In the genomic region with DNA sequence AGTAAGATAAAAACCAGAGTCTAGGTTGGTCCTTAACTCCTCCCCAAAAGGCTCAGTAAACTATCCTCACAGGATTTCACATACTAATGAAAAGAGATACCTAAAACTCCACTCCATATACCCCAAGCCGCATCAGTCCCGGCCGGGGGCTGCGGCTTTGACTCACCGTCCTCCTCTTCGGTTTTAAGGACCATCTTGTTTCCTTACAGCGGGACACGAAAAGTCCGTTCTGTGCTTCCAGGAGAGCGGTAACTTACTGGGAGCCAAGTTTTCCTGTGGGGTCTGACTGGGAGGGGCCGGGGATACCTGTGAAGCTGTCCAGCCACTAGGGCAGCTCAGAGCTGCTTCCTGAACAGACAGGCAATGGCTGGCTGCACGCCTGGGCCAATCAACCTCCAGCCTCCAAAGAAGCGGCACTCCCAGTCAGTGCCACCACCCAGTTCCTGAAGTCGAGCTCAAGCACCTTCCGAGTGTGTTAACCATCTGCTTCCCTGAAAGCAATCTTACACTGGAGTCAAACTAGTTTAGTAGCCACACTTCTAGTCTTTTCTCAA, we compare ENCODE assay signal across 1 cellular context.
TF ChIP-seq lines count a peak whose summit lies in the region.

No MANE protein-coding gene starts in this region.

TF ChIP-seq in HEK293, 187 proteins besides CTCF, POLR2A, EP300 and RAD21 (continued from another document and continues in another):
- TF ChIP-seq, protein P1, sequence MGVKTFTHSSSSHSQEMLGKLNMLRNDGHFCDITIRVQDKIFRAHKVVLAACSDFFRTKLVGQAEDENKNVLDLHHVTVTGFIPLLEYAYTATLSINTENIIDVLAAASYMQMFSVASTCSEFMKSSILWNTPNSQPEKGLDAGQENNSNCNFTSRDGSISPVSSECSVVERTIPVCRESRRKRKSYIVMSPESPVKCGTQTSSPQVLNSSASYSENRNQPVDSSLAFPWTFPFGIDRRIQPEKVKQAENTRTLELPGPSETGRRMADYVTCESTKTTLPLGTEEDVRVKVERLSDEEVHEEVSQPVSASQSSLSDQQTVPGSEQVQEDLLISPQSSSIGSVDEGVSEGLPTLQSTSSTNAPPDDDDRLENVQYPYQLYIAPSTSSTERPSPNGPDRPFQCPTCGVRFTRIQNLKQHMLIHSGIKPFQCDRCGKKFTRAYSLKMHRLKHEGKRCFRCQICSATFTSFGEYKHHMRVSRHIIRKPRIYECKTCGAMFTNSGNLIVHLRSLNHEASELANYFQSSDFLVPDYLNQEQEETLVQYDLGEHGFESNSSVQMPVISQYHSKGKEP (tag by site-specific recombination; IDR thresholded peaks at IDR 0.05): no peak
- TF ChIP-seq SP3 (tag by site-specific recombination; IDR thresholded peaks at IDR 0.05) (peak; percentile 51), ZNF621 (tag by site-specific recombination; IDR thresholded peaks at IDR 0.05) (no peak), TRIM28 (IDR thresholded peaks at IDR 0.05; ENCODE audit: borderline replicate concordance, low read length) (peak; percentile 76; the same call in 1 of the 2 replicates), ZNF184 (tag by site-specific recombination; IDR thresholded peaks at IDR 0.05) (no peak), ZNF155 (tag by site-specific recombination; IDR thresholded peaks at IDR 0.05) (no peak), ZNF211 (tag by site-specific recombination; IDR thresholded peaks at IDR 0.05; ENCODE audit: low read depth) (no peak), ZNF274 (IDR thresholded peaks at IDR 0.05; ENCODE audit: low read length) (no peak), ZNF274 (tag by site-specific recombination; IDR thresholded peaks at IDR 0.05; ENCODE audit: borderline replicate concordance) (no peak), GLIS1 (tag by site-specific recombination; IDR thresholded peaks at IDR 0.05) (peak; percentile 75), REPIN1 (tag by site-specific recombination; IDR thresholded peaks at IDR 0.05; ENCODE audit: low read depth) (no peak), ZNF544 (tag by site-specific recombination; IDR thresholded peaks at IDR 0.05) (no peak), HOXD13 (CRISPR knock-in tag; IDR thresholded peaks at IDR 0.05; ENCODE audit: borderline replicate concordance) (no peak), SP2 (tag by site-specific recombination; IDR thresholded peaks at IDR 0.05) (peak; percentile 91), ZNF549 (tag by site-specific recombination; IDR thresholded peaks at IDR 0.05) (no peak), MEIS1 (CRISPR knock-in tag; IDR thresholded peaks at IDR 0.05; ENCODE audit: borderline replicate concordance) (no peak), ZNF138 (tag by site-specific recombination; IDR thresholded peaks at IDR 0.05; ENCODE audit: borderline replicate concordance) (no peak), ZNF510 (tag by site-specific recombination; IDR thresholded peaks at IDR 0.05; ENCODE audit: insufficient replicate concordance) (no peak), ZNF707 (tag by site-specific recombination; IDR thresholded peaks at IDR 0.05) (no peak), ZBTB8A (tag by site-specific recombination; IDR thresholded peaks at IDR 0.05) (no peak), GLI2 (tag by site-specific recombination; IDR thresholded peaks at IDR 0.05; ENCODE audit: borderline replicate concordance, low read depth) (no peak), HOXC10 (CRISPR knock-in tag; IDR thresholded peaks at IDR 0.05) (no peak), ZNF133 (tag by site-specific recombination; IDR thresholded peaks at IDR 0.05) (no peak), ZNF292 (tag by site-specific recombination; IDR thresholded peaks at IDR 0.05; ENCODE audit: borderline replicate concordance, low read depth) (no peak), ZNF596 (tag by site-specific recombination; IDR thresholded peaks at IDR 0.05) (no peak), ZNF521 (tag by site-specific recombination; IDR thresholded peaks at IDR 0.05) (no peak), ZNF121 (tag by site-specific recombination; IDR thresholded peaks at IDR 0.05) (peak; percentile 99), ZNF169 (tag by site-specific recombination; IDR thresholded peaks at IDR 0.05) (no peak), ZNF600 (tag by site-specific recombination; IDR thresholded peaks at IDR 0.05) (peak; percentile 86), OVOL3 (tag by site-specific recombination; IDR thresholded peaks at IDR 0.05) (no peak), ZNF416 (tag by site-specific recombination; IDR thresholded peaks at IDR 0.05) (no peak), ZNF585B (tag by site-specific recombination; IDR thresholded peaks at IDR 0.05) (no peak), ZFP3 (tag by site-specific recombination; IDR thresholded peaks at IDR 0.05; ENCODE audit: low read depth) (no peak), ZFP69B (tag by site-specific recombination; IDR thresholded peaks at IDR 0.05) (no peak), ZNF837 (tag by site-specific recombination; IDR thresholded peaks at IDR 0.05) (no peak), ZNF423 (tag by site-specific recombination; IDR thresholded peaks at IDR 0.05) (no peak), ZNF624 (tag by site-specific recombination; IDR thresholded peaks at IDR 0.05) (no peak), ZNF433 (tag by site-specific recombination; IDR thresholded peaks at IDR 0.05; ENCODE audit: low read depth) (no peak), ZNF660 (tag by site-specific recombination; IDR thresholded peaks at IDR 0.05) (0 out of 2 replicates have a peak, but pooled peaks have one; percentile 20), ZNF24 (tag by site-specific recombination; IDR thresholded peaks at IDR 0.05) (no peak; the same call in 1 of the 2 replicates), SCRT2 (tag by site-specific recombination; IDR thresholded peaks at IDR 0.05) (no peak), ZNF777 (tag by site-specific recombination; IDR thresholded peaks at IDR 0.05; ENCODE audit: borderline replicate concordance) (no peak), WT1 (tag by site-specific recombination; IDR thresholded peaks at IDR 0.05) (no peak), ZNF658 (tag by site-specific recombination; IDR thresholded peaks at IDR 0.05) (no peak)
- TF ChIP-seq, protein P2, sequence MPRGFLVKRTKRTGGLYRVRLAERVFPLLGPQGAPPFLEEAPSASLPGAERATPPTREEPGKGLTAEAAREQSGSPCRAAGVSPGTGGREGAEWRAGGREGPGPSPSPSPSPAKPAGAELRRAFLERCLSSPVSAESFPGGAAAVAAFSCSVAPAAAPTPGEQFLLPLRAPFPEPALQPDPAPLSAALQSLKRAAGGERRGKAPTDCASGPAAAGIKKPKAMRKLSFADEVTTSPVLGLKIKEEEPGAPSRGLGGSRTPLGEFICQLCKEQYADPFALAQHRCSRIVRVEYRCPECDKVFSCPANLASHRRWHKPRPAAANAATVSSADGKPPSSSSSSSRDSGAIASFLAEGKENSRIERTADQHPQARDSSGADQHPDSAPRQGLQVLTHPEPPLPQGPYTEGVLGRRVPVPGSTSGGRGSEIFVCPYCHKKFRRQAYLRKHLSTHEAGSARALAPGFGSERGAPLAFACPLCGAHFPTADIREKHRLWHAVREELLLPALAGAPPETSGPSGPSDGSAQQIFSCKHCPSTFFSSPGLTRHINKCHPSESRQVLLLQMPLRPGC (tag by site-specific recombination; IDR thresholded peaks at IDR 0.05): no peak
- TF ChIP-seq, protein P3, sequence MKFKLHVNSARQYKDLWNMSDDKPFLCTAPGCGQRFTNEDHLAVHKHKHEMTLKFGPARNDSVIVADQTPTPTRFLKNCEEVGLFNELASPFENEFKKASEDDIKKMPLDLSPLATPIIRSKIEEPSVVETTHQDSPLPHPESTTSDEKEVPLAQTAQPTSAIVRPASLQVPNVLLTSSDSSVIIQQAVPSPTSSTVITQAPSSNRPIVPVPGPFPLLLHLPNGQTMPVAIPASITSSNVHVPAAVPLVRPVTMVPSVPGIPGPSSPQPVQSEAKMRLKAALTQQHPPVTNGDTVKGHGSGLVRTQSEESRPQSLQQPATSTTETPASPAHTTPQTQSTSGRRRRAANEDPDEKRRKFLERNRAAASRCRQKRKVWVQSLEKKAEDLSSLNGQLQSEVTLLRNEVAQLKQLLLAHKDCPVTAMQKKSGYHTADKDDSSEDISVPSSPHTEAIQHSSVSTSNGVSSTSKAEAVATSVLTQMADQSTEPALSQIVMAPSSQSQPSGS (tag by site-specific recombination; IDR thresholded peaks at IDR 0.05; ENCODE audit: low read depth): no peak
- TF ChIP-seq, protein P4, sequence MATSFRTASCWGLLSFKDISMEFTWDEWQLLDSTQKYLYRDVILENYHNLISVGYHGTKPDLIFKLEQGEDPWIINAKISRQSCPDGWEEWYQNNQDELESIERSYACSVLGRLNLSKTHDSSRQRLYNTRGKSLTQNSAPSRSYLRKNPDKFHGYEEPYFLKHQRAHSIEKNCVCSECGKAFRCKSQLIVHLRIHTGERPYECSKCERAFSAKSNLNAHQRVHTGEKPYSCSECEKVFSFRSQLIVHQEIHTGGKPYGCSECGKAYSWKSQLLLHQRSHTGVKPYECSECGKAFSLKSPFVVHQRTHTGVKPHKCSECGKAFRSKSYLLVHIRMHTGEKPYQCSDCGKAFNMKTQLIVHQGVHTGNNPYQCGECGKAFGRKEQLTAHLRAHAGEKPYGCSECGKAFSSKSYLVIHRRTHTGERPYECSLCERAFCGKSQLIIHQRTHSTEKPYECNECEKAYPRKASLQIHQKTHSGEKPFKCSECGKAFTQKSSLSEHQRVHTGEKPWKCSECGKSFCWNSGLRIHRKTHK (tag by site-specific recombination; IDR thresholded peaks at IDR 0.05): no peak
- TF ChIP-seq, protein P5, sequence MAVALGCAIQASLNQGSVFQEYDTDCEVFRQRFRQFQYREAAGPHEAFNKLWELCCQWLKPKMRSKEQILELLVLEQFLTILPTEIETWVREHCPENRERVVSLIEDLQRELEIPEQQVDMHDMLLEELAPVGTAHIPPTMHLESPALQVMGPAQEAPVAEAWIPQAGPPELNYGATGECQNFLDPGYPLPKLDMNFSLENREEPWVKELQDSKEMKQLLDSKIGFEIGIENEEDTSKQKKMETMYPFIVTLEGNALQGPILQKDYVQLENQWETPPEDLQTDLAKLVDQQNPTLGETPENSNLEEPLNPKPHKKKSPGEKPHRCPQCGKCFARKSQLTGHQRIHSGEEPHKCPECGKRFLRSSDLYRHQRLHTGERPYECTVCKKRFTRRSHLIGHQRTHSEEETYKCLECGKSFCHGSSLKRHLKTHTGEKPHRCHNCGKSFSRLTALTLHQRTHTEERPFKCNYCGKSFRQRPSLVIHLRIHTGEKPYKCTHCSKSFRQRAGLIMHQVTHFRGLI (tag by site-specific recombination; IDR thresholded peaks at IDR 0.05): no peak
- TF ChIP-seq, protein P6, sequence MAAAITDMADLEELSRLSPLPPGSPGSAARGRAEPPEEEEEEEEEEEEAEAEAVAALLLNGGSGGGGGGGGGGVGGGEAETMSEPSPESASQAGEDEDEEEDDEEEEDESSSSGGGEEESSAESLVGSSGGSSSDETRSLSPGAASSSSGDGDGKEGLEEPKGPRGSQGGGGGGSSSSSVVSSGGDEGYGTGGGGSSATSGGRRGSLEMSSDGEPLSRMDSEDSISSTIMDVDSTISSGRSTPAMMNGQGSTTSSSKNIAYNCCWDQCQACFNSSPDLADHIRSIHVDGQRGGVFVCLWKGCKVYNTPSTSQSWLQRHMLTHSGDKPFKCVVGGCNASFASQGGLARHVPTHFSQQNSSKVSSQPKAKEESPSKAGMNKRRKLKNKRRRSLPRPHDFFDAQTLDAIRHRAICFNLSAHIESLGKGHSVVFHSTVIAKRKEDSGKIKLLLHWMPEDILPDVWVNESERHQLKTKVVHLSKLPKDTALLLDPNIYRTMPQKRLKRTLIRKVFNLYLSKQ (tag by site-specific recombination; IDR thresholded peaks at IDR 0.05; ENCODE audit: borderline replicate concordance): no peak
- TF ChIP-seq, protein P7, sequence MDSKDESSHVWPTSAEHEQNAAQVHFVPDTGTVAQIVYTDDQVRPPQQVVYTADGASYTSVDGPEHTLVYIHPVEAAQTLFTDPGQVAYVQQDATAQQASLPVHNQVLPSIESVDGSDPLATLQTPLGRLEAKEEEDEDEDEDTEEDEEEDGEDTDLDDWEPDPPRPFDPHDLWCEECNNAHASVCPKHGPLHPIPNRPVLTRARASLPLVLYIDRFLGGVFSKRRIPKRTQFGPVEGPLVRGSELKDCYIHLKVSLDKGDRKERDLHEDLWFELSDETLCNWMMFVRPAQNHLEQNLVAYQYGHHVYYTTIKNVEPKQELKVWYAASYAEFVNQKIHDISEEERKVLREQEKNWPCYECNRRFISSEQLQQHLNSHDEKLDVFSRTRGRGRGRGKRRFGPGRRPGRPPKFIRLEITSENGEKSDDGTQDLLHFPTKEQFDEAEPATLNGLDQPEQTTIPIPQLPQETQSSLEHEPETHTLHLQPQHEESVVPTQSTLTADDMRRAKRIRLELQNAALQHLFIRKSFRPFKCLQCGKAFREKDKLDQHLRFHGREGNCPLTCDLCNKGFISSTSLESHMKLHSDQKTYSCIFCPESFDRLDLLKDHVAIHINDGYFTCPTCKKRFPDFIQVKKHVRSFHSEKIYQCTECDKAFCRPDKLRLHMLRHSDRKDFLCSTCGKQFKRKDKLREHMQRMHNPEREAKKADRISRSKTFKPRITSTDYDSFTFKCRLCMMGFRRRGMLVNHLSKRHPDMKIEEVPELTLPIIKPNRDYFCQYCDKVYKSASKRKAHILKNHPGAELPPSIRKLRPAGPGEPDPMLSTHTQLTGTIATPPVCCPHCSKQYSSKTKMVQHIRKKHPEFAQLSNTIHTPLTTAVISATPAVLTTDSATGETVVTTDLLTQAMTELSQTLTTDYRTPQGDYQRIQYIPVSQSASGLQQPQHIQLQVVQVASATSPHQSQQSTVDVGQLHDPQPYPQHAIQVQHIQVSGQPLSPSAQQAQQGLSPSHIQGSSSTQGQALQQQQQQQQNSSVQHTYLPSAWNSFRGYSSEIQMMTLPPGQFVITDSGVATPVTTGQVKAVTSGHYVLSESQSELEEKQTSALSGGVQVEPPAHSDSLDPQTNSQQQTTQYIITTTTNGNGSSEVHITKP (tag by site-specific recombination; IDR thresholded peaks at IDR 0.05): peak; percentile 14; the same call in 1 of the 2 replicates
- TF ChIP-seq, protein P8, sequence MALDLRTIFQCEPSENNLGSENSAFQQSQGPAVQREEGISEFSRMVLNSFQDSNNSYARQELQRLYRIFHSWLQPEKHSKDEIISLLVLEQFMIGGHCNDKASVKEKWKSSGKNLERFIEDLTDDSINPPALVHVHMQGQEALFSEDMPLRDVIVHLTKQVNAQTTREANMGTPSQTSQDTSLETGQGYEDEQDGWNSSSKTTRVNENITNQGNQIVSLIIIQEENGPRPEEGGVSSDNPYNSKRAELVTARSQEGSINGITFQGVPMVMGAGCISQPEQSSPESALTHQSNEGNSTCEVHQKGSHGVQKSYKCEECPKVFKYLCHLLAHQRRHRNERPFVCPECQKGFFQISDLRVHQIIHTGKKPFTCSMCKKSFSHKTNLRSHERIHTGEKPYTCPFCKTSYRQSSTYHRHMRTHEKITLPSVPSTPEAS (tag by site-specific recombination; IDR thresholded peaks at IDR 0.05): peak; percentile 4; the same call in 1 of the 2 replicates
